In genomic region chr20:49513009-49513408, GRCh38 we compare ENCODE assay signal across 26 cellular contexts. TPM values are rescaled to one million over a fixed set of nuclear protein-coding genes. Genes with fewer than 3 reads are reported as not detected.
"Had no signal": no experiment of that assay in that cellular context is flagged by ENCODE, and none has a peak within 500 bp of the region (broad histone marks: within the 10 kb centered on the region; RNA-seq: fewer than 3 reads in every experiment).

No MANE protein-coding gene starts in this region.

- H3K9me3 ChIP-seq: body of pancreas, esophagus squamous epithelium, gastroesophageal sphincter had no signal

- DNase-seq: activated CD4-positive, alpha-beta memory T cell treated with anti-CD3 and anti-CD28 coated beads for 36 hours; activated CD4-positive, alpha-beta T cell treated with anti-CD3 and anti-CD28 coated beads for 36 hours; activated CD4-positive, alpha-beta T cell treated with anti-CD3 and anti-CD28 coated beads, Interleukin-2, amount 10 ng/mL, durations not matched to agents 24 days and 14 days; activated CD4-positive, CD25-positive, alpha-beta regulatory T cell; activated CD4-positive, CD25-positive, alpha-beta regulatory T cell treated with anti-CD3 and anti-CD28 coated beads, Interleukin-2, amount 50 U/mL, for 72 hours; activated CD8-positive, alpha-beta memory T cell treated with anti-CD3 and anti-CD28 coated beads, Interleukin-2, amount 10 ng/mL, durations not matched to agents 7 days and 5 days; activated CD8-positive, alpha-beta memory T cell treated with anti-CD3 and anti-CD28 coated beads, Interleukin-2, amount 50 U/mL, for 4 hours; activated CD8-positive, alpha-beta T cell treated with anti-CD3 and anti-CD28 coated beads, Interleukin-2, amount 10 ng/mL, durations not matched to agents 7 days and 5 days; activated effector memory CD4-positive, alpha-beta T cell treated with anti-CD3 and anti-CD28 coated beads, Interleukin-2, amount 50 U/mL, for 16 hours; activated naive CD4-positive, alpha-beta T cell treated with anti-CD3 and anti-CD28 coated beads for 36 hours; activated naive CD8-positive, alpha-beta T cell treated with anti-CD3 and anti-CD28 coated beads, Interleukin-2, amount 10 ng/mL, durations not matched to agents 7 days and 5 days; activated T-cell treated with anti-CD3 and anti-CD28 coated beads, Interleukin-2, amount 50 U/mL, for 1 hour; activated T-cell treated with anti-CD3 and anti-CD28 coated beads, Interleukin-2, amount 50 U/mL, for 48 hours; body of pancreas; caudate nucleus; effector CD8-positive, alpha-beta T cell; esophagus squamous epithelium; foreskin melanocyte; T-helper 2 cell had no signal

- H3K27ac ChIP-seq: body of pancreas, epithelial cell of prostate had no signal

- H3K4me1 ChIP-seq: body of pancreas had no signal

- H3K27me3 ChIP-seq: body of pancreas, gastroesophageal sphincter had no signal

- H3K4me3 ChIP-seq: body of pancreas, esophagus squamous epithelium, gastroesophageal sphincter had no signal

- H3K36me3 ChIP-seq: esophagus squamous epithelium had no signal

RNA-seq across cellular contexts. Expression of gene KCNB1, which starts 30.5 kb away (rescaled TPM):
- total RNA-seq: activated CD4-positive, alpha-beta memory T cell treated with anti-CD3 and anti-CD28 coated beads for 36 hours; activated CD4-positive, alpha-beta T cell treated with anti-CD3 and anti-CD28 coated beads for 36 hours; activated CD8-positive, alpha-beta memory T cell treated with anti-CD3 and anti-CD28 coated beads for 36 hours; activated CD8-positive, alpha-beta T cell treated with anti-CD3 and anti-CD28 coated beads, Interleukin-2, amount 10 ng/mL, durations not matched to agents 7 days and 5 days; activated naive CD4-positive, alpha-beta T cell treated with anti-CD3 and anti-CD28 coated beads for 36 hours; dermis microvascular lymphatic vessel endothelial cell; endothelial cell of umbilical vein; fibroblast of villous mesenchyme; glomerular endothelial cell had no signal
- polyA plus RNA-seq: endothelial cell of umbilical vein had no signal

RNA-seq across cellular contexts. Expression of gene PTGIS, which starts 54.9 kb away (rescaled TPM):
- total RNA-seq: activated naive CD4-positive, alpha-beta T cell treated with anti-CD3 and anti-CD28 coated beads for 36 hours had no signal
